15 cellular contexts compared by ENCODE assay signal in genomic region chr11:124892131-124892530, GRCh38. TPM values are rescaled to one million over a fixed set of nuclear protein-coding genes. Genes with fewer than 3 reads are reported as not detected.
"Had no signal": no experiment of that assay in that cellular context is flagged by ENCODE, and none has a peak within 500 bp of the region (broad histone marks: within the 10 kb centered on the region; RNA-seq: fewer than 3 reads in every experiment).

No MANE protein-coding gene starts in this region.

- H3K9me3 Mint-ChIP-seq: activated T-cell treated with anti-CD3 and anti-CD28 coated beads, Interleukin-2, amount 50 U/mL, for 72 hours; neural progenitor cell; stimulated activated memory B cell treated with anti-CD40 and anti-IgM and Interleukin-4, amounts not matched to agents 10 μg/mL and 1 μg/mL and 100 μg/mL, for 72 hours had no signal

- H3K4me1 Mint-ChIP-seq: neural progenitor cell; stimulated activated memory B cell treated with anti-CD40 and anti-IgM and Interleukin-4, amounts not matched to agents 10 μg/mL and 1 μg/mL and 100 μg/mL, for 72 hours had no signal

- H3K9me3 ChIP-seq: transverse colon had no signal

- H3K4me3 Mint-ChIP-seq: activated T-cell treated with anti-CD3 and anti-CD28 coated beads, Interleukin-2, amount 50 U/mL, for 72 hours; neural progenitor cell; stimulated activated memory B cell treated with anti-CD40 and anti-IgM and Interleukin-4, amounts not matched to agents 10 μg/mL and 1 μg/mL and 100 μg/mL, for 72 hours had no signal

- H3K4me1 ChIP-seq: transverse colon had no signal

- H3K36me3 ChIP-seq: neural progenitor cell, transverse colon had no signal

- H3K36me3 Mint-ChIP-seq: neural progenitor cell; stimulated activated memory B cell treated with anti-CD40 and anti-IgM and Interleukin-4, amounts not matched to agents 10 μg/mL and 1 μg/mL and 100 μg/mL, for 72 hours had no signal

- ATAC-seq: activated T-cell treated with anti-CD3 and anti-CD28 coated beads, Interleukin-2, amount 50 U/mL, for 72 hours; left lobe of liver; stimulated activated memory B cell treated with anti-CD40 and anti-IgM and Interleukin-4, amounts not matched to agents 10 μg/mL and 1 μg/mL and 100 μg/mL, for 72 hours had no signal

- H3K27ac Mint-ChIP-seq: activated T-cell treated with anti-CD3 and anti-CD28 coated beads, Interleukin-2, amount 50 U/mL, for 72 hours; neural progenitor cell; stimulated activated memory B cell treated with anti-CD40 and anti-IgM and Interleukin-4, amounts not matched to agents 10 μg/mL and 1 μg/mL and 100 μg/mL, for 72 hours had no signal

- H3K4me3 ChIP-seq: neural progenitor cell, transverse colon had no signal

- DNase-seq: activated CD4-positive, alpha-beta T cell treated with anti-CD3 and anti-CD28 coated beads, Interleukin-2, amount 50 U/mL, for 48 hours; activated naive CD4-positive, alpha-beta T cell; activated T-cell treated with anti-CD3 and anti-CD28 coated beads, Interleukin-2, amount 50 U/mL, for 72 hours; effector CD4-positive, alpha-beta T cell; SHP77 treated with DMSO at 0.1 percent for 48 hours; transverse colon had no signal

- H3K27ac ChIP-seq: epithelial cell of prostate, neural progenitor cell had no signal

RNA-seq across cellular contexts. Expression of gene ROBO4, which starts 5.5 kb away (rescaled TPM):
- total RNA-seq: activated T-cell treated with anti-CD3 and anti-CD28 coated beads, Interleukin-2, amount 50 U/mL, for 72 hours had no signal

RNA-seq across cellular contexts. Expression of gene HEPN1, which starts 26.9 kb away (rescaled TPM):
- total RNA-seq: activated T-cell treated with anti-CD3 and anti-CD28 coated beads, Interleukin-2, amount 50 U/mL, for 72 hours; astrocyte; left lobe of liver; myocyte; subcutaneous adipose tissue; T-helper 2 cell treated with Interferon-gamma antibody and Interleukin-4, amounts not matched to agents 100 ng/mL and 5 ng/mL, for 36 hours; transverse colon had no signal

RNA-seq across cellular contexts. Expression of gene HEPACAM, which starts 43.7 kb away (rescaled TPM):
- total RNA-seq: activated T-cell treated with anti-CD3 and anti-CD28 coated beads, Interleukin-2, amount 50 U/mL, for 72 hours; astrocyte; glomerular endothelial cell; myocyte; T-helper 2 cell treated with Interferon-gamma antibody and Interleukin-4, amounts not matched to agents 100 ng/mL and 5 ng/mL, for 36 hours had no signal
